10 cellular contexts compared by ENCODE assay signal in genomic region chr12:75964150-75964549, GRCh38.
DNase-seq lines count a peak whose midpoint lies in the region; ATAC-seq and TF ChIP-seq lines count a peak whose summit lies in the region.
"Had no signal": no experiment of that assay in that cellular context is flagged by ENCODE, and none has a peak within 500 bp of the region (broad histone marks: within the 10 kb centered on the region; RNA-seq: fewer than 3 reads in every experiment).

No MANE protein-coding gene starts in this region.

- DNase-seq in SIG-M5 treated with dmso at 0.1 percent for 504 hours (lab: John Stamatoyannopoulos, UW; ENCODE audit: unreplicated experiment) = peak; percentile 87
- peak in 2 of 3 donors; percentile 48 to 63 for DNase-seq in mucosa of descending colon
- no peak for DNase-seq in NCI-H128 (lab: John Stamatoyannopoulos, UW; ENCODE audit: unreplicated experiment)
- no peak for DNase-seq in GM23248
- no peak for DNase-seq in activated CD4-positive, alpha-beta T cell treated with anti-CD3 and anti-CD28 coated beads for 4 hours
- DNase-seq: activated T-cell treated with anti-CD3 and anti-CD28 coated beads, Interleukin-2, amount 50 U/mL, for 4 hours; SHP77 treated with DMSO at 0.1 percent for 48 hours had no signal

- H3K9me3 ChIP-seq in mucosa of descending colon (no peaks in the 10 kb centered on the region), GM23248 (ENCODE audit: low read depth) (no peaks in the 10 kb centered on the region)

- in situ Hi-C loops in GM23248 (cut with MboI) = no loop called here

- no peaks in the 10 kb centered on the region for H3K9me2 ChIP-seq in GM23248 (ENCODE audit: insufficient read depth)

- H3K4me1 ChIP-seq in mucosa of descending colon (ENCODE audit: low read depth) (peaks cover 14% of the 10 kb centered on the region), GM23248 (ENCODE audit: insufficient read depth) (peaks cover 10% of the 10 kb centered on the region; the same call in 1 of the 2 replicates)

- no peaks in the 10 kb centered on the region for H3F3A ChIP-seq in GM23248 (ENCODE audit: insufficient read depth)

- no peaks in the 10 kb centered on the region for H3K27me3 ChIP-seq in GM23248 (replicated peaks; ENCODE audit: insufficient read depth)

- no peak overlapping the region for H3K4me3 ChIP-seq in mucosa of descending colon
- H3K4me3 ChIP-seq in GM23248 = no peak overlapping the region

- WGBS in GM23248 (ENCODE audit: low coverage in 1 of 2, low lambda C conversion rate in 2 of 2, missing lambda C conversion rate in 2 of 2), 2 experiments = 95 to 100% methylated on average over 1 of the region's 1 CpG

- TF ChIP-seq CTCF in mucosa of descending colon (IDR thresholded peaks at IDR 0.05) = no peak

- no peak overlapping the region for H3K27ac ChIP-seq in GM23248

- H3K79me2 ChIP-seq in GM23248 (ENCODE audit: insufficient read depth) = no peaks in the 10 kb centered on the region

- H3K36me3 ChIP-seq in mucosa of descending colon (ENCODE audit: low read depth) = no peaks in the 10 kb centered on the region
- no peaks in the 10 kb centered on the region for H3K36me3 ChIP-seq in GM23248 (ENCODE audit: low read depth)

- ATAC-seq in GM18498 (IDR thresholded peaks at IDR 0.05; ENCODE audit: unreplicated experiment) (peak; percentile 57), HG02763 (IDR thresholded peaks at IDR 0.05; ENCODE audit: unreplicated experiment) (peak; percentile 42), mucosa of descending colon (peak; percentile 81), HG02623 (IDR thresholded peaks at IDR 0.05; ENCODE audit: unreplicated experiment) (no peak)
- ATAC-seq: activated T-cell treated with anti-CD3 and anti-CD28 coated beads, Interleukin-2, amount 50 U/mL, for 4 hours had no signal

- no peaks in the 10 kb centered on the region for H4K20me1 ChIP-seq in GM23248 (ENCODE audit: insufficient read depth)

- intact Hi-C loops in mucosa of descending colon (cut with DNase I, micrococcal nuclease) = no loop called here

- H2AFZ ChIP-seq in GM23248 = no peak overlapping the region

- H3K4me2 ChIP-seq in GM23248 (ENCODE audit: unreplicated experiment) = no peak overlapping the region

- no peak overlapping the region for H3K9ac ChIP-seq in GM23248

Comparison
In these comparisons a context has a peak if more than half of its experiments do, and no peak if none do; other contexts are left out.
1. DNase-seq: peak in SIG-M5 treated with dmso at 0.1 percent for 504 hours (single experiment) and mucosa of descending colon (2 of 3); none in NCI-H128 (single experiment), GM23248 (single experiment) and activated CD4-positive, alpha-beta T cell treated with anti-CD3 and anti-CD28 coated beads for 4 hours (0 of 2).